In genomic region chr1:206933333-206933945, GRCh38 we compare ENCODE assay signal across 8 cellular contexts. TPM values are rescaled to one million over a fixed set of nuclear protein-coding genes. Genes with fewer than 3 reads are reported as not detected.
DNase-seq lines count a peak whose midpoint lies in the region; ATAC-seq and TF ChIP-seq lines count a peak whose summit lies in the region.

No MANE protein-coding gene starts in this region.

- no peaks in the 10 kb centered on the region for H3K27me3 Mint-ChIP-seq in activated CD4-positive, alpha-beta T cell treated with anti-CD3 and anti-CD28 coated beads for 36 hours

- H2BK120ac ChIP-seq in neuronal stem cell (ENCODE audit: low read depth, low read length), result no peak overlapping the region

- peak overlapping the region in 1 of 11 experiments; percentile 15; a peak in 1 of 22 replicates for H3K9ac ChIP-seq in BLaER1 treated with 17β-estradiol and CSF1 and Interleukin-3, amounts not matched to agents 10 nM and 100 nM
- no peak overlapping the region for H3K9ac ChIP-seq in neuronal stem cell (ENCODE audit: low read depth, low read length, poor library complexity)

- no CpG with 5 or more reads among the region's 8 CpGs for WGBS in neuronal stem cell (ENCODE audit: extremely low coverage in 2 of 2, insufficient read length in 2 of 2, insufficient replicate concordance in 1 of 2), 2 donors

- H3K27ac Mint-ChIP-seq in activated CD4-positive, alpha-beta T cell treated with anti-CD3 and anti-CD28 coated beads for 36 hours, result no peak overlapping the region

- H3K4me3 ChIP-seq in BLaER1 treated with 17β-estradiol and CSF1 and Interleukin-3, amounts not matched to agents 10 nM and 100 nM, result no peak overlapping the region
- no peak overlapping the region for H3K4me3 ChIP-seq in effector memory CD4-positive, alpha-beta T cell (ENCODE audit: insufficient read depth, low read depth, low read length, poor library complexity, severe bottlenecking)
- H3K4me3 ChIP-seq in retinal pigment epithelial cell (ENCODE audit: low read length), result no peak overlapping the region
- no peak overlapping the region for H3K4me3 ChIP-seq in neuronal stem cell (ENCODE audit: low read length in 2 of 2)

- H3K27ac ChIP-seq in BLaER1 treated with 17β-estradiol and CSF1 and Interleukin-3, amounts not matched to agents 10 nM and 100 nM, result peak overlapping the region in 2 of 11 experiments; percentile 4 to 84; a peak in 1 of 22 replicates
- H3K27ac ChIP-seq in effector memory CD4-positive, alpha-beta T cell (ENCODE audit: insufficient read depth, low read length, poor library complexity, severe bottlenecking), result no peak overlapping the region
- H3K27ac ChIP-seq in neuronal stem cell (replicated peaks; ENCODE audit: low read length), result no peak overlapping the region

- H2AK5ac ChIP-seq in neuronal stem cell (ENCODE audit: low read depth, low read length), result no peak overlapping the region

- H3K9me3 ChIP-seq in BLaER1 treated with 17β-estradiol and CSF1 and Interleukin-3, amounts not matched to agents 10 nM and 100 nM (replicated peaks in 1 of 11), result no peaks in the 10 kb centered on the region
- H3K9me3 ChIP-seq in effector memory CD4-positive, alpha-beta T cell (ENCODE audit: control insufficient read depth, low read length), result no peaks in the 10 kb centered on the region
- H3K9me3 ChIP-seq in neuronal stem cell (replicated peaks in 1 of 2; ENCODE audit: control insufficient read depth in 2 of 2, insufficient read depth in 1 of 2, low read depth in 1 of 2, low read length in 2 of 2), result no peaks in the 10 kb centered on the region

- H2BK15ac ChIP-seq in neuronal stem cell (ENCODE audit: low read length), result no peak overlapping the region

- no peak overlapping the region for H2AFZ ChIP-seq in neuronal stem cell (ENCODE audit: low read length)

- no peak overlapping the region for H4K91ac ChIP-seq in neuronal stem cell (ENCODE audit: low read depth, low read length, poor library complexity)

- intact Hi-C loops in activated CD4-positive, alpha-beta T cell treated with anti-CD3 and anti-CD28 coated beads for 36 hours (cut with DNase I, micrococcal nuclease), result loop anchor here in 1 of 2 experiments (1.0 to 5.0 kb wide), 3 partner anchors 20 to 569 kb away; partner anchors contain the start of gene IL20

- no peaks in the 10 kb centered on the region for H4K20me1 ChIP-seq in BLaER1 treated with 17β-estradiol and CSF1 and Interleukin-3, amounts not matched to agents 10 nM and 100 nM

- peaks cover 28 to 60% (median 48%) of the 10 kb centered on the region in 10 experiments for H3K4me1 ChIP-seq in BLaER1 treated with 17β-estradiol and CSF1 and Interleukin-3, amounts not matched to agents 10 nM and 100 nM
- peaks cover 18% of the 10 kb centered on the region for H3K4me1 ChIP-seq in effector memory CD4-positive, alpha-beta T cell (ENCODE audit: control insufficient read depth, insufficient read depth, low read length, poor library complexity, severe bottlenecking)
- no peaks in the 10 kb centered on the region for H3K4me1 ChIP-seq in neuronal stem cell (ENCODE audit: control insufficient read depth in 2 of 2, insufficient read depth in 1 of 2, low read depth in 1 of 2, low read length in 2 of 2)

- no peak overlapping the region for H3K18ac ChIP-seq in neuronal stem cell (ENCODE audit: low read length)

- H3K9me3 Mint-ChIP-seq in activated CD4-positive, alpha-beta T cell treated with anti-CD3 and anti-CD28 coated beads for 36 hours (ENCODE audit: low read depth), result no peaks in the 10 kb centered on the region

- H3K4me3 Mint-ChIP-seq in activated CD4-positive, alpha-beta T cell treated with anti-CD3 and anti-CD28 coated beads for 36 hours, result no peak overlapping the region

- peaks cover 35% of the 10 kb centered on the region for H3K4me1 Mint-ChIP-seq in activated CD4-positive, alpha-beta T cell treated with anti-CD3 and anti-CD28 coated beads for 36 hours

- TF ChIP-seq CTCF in retinal pigment epithelial cell (conservative IDR thresholded peaks at IDR 0.05; ENCODE audit: low read depth, low read length), result peak; percentile 66

- H3K27me3 ChIP-seq in BLaER1 treated with 17β-estradiol and CSF1 and Interleukin-3, amounts not matched to agents 10 nM and 100 nM, result no peaks in the 10 kb centered on the region
- no peaks in the 10 kb centered on the region for H3K27me3 ChIP-seq in effector memory CD4-positive, alpha-beta T cell (replicated peaks; ENCODE audit: control insufficient read depth, insufficient read depth, low read length, poor library complexity, severe bottlenecking)
- no peaks in the 10 kb centered on the region for H3K27me3 ChIP-seq in neuronal stem cell (ENCODE audit: control insufficient read depth in 3 of 3, insufficient read depth in 3 of 3, low read depth in 1 of 3, low read length in 3 of 3)

- H3K36me3 Mint-ChIP-seq in activated CD4-positive, alpha-beta T cell treated with anti-CD3 and anti-CD28 coated beads for 36 hours (ENCODE audit: low read depth), result no peaks in the 10 kb centered on the region

- peak; percentile 35 for DNase-seq in HT-29 (ENCODE audit: low spot score)
- peak; percentile 84 for DNase-seq in activated CD4-positive, alpha-beta T cell treated with anti-CD3 and anti-CD28 coated beads for 36 hours
- DNase-seq in effector memory CD4-positive, alpha-beta T cell, result peak; percentile 37 to 63 (median 48)
- DNase-seq in retinal pigment epithelial cell (ENCODE audit: low read depth), result no peak
- DNase-seq in neuronal stem cell (ENCODE audit: low spot score), result no peak
- no peak for DNase-seq in NCI-H2227 treated with DMSO at 0.1 percent for 48 hours (lab: John Stamatoyannopoulos, UW)
- no peak for DNase-seq in DMS114 treated with DMSO at 0.1 percent for 48 hours (lab: John Stamatoyannopoulos, UW; ENCODE audit: unreplicated experiment)

- H2BK5ac ChIP-seq in neuronal stem cell (ENCODE audit: low read length), result no peak overlapping the region

- H3K23ac ChIP-seq in neuronal stem cell (ENCODE audit: low read depth, low read length, poor library complexity), result no peak overlapping the region

- H3K36me3 ChIP-seq in BLaER1 treated with 17β-estradiol and CSF1 and Interleukin-3, amounts not matched to agents 10 nM and 100 nM, result no peaks in the 10 kb centered on the region
- H3K36me3 ChIP-seq in effector memory CD4-positive, alpha-beta T cell (ENCODE audit: control insufficient read depth, insufficient read depth, low read length), result no peaks in the 10 kb centered on the region
- H3K36me3 ChIP-seq in neuronal stem cell (replicated peaks in 1 of 2; ENCODE audit: control insufficient read depth in 2 of 2, insufficient read depth in 2 of 2, low read length in 2 of 2), result no peaks in the 10 kb centered on the region

- H3K4me2 ChIP-seq in BLaER1 treated with 17β-estradiol and CSF1 and Interleukin-3, amounts not matched to agents 10 nM and 100 nM, result peak overlapping the region in 6 of 11 experiments; percentile 13 to 88 (median 84); a peak in 7 of 22 replicates
- H3K4me2 ChIP-seq in neuronal stem cell (ENCODE audit: insufficient read depth, low read length, poor library complexity, severe bottlenecking), result no peak overlapping the region

- H4K8ac ChIP-seq in neuronal stem cell (ENCODE audit: low read depth, low read length), result no peak overlapping the region

- H2BK12ac ChIP-seq in neuronal stem cell (ENCODE audit: low read length), result no peak overlapping the region

- H3K4ac ChIP-seq in neuronal stem cell (ENCODE audit: low read length), result no peak overlapping the region

- H3K79me1 ChIP-seq in neuronal stem cell (ENCODE audit: low read depth, low read length), result no peaks in the 10 kb centered on the region

- CTCF ChIA-PET in activated CD4-positive, alpha-beta T cell treated with anti-CD3 and anti-CD28 coated beads for 36 hours (lab: Charles Lee), result interaction anchor here (0.6 to 12.7 kb wide), 36 partner anchors 8 to 879 kb away, joined by 3 to 200 read pairs (median 4); partner anchors contain the start of genes FCMR and PIGR

- no peak overlapping the region for H3K14ac ChIP-seq in neuronal stem cell (ENCODE audit: low read length)

- peak; percentile 55 for ATAC-seq in activated CD4-positive, alpha-beta T cell treated with anti-CD3 and anti-CD28 coated beads for 36 hours

- POLR2A ChIA-PET in activated CD4-positive, alpha-beta T cell treated with anti-CD3 and anti-CD28 coated beads for 36 hours (lab: Charles Lee), result interaction anchor here (1.2 kb wide), 1 partner anchor 199 kb away, joined by 3 read pairs; no protein-coding TSS in a partner anchor

RNA-seq across cellular contexts. Expression of gene FCMR, which starts 11.7 kb away (rescaled TPM):
- total RNA-seq in HT-29 (2014; rRNA removed; shearing (Covaris generic)), result 0.08 and 3.2 TPM in 2 replicates
- total RNA-seq in activated CD4-positive, alpha-beta T cell treated with anti-CD3 and anti-CD28 coated beads for 36 hours, result 10 to 100 TPM; 41.6 to 49.3 TPM
- not detected for polyA plus RNA-seq in neuronal stem cell (2013, experiment 1 of 2)
- 0.03 TPM for polyA plus RNA-seq in neuronal stem cell (2013, experiment 2 of 2)

RNA-seq across cellular contexts. Expression of gene PIGR, which starts 12.8 kb away (rescaled TPM):
- 1.4 and 1.5 TPM in 2 replicates for total RNA-seq in HT-29 (2014; rRNA removed; shearing (Covaris generic))
- under 1 TPM; 0.07 to 0.54 TPM for total RNA-seq in activated CD4-positive, alpha-beta T cell treated with anti-CD3 and anti-CD28 coated beads for 36 hours
- polyA plus RNA-seq in neuronal stem cell (2013, experiment 1 of 2), result not detected
- not detected for polyA plus RNA-seq in neuronal stem cell (2013, experiment 2 of 2)

RNA-seq across cellular contexts. Expression of gene IL24, which starts 36.2 kb away (rescaled TPM):
- not detected in 2 replicates for total RNA-seq in HT-29 (2014; rRNA removed; shearing (Covaris generic))
- 10 to 100 TPM in 1 of 2 experiments, 1 to 10 TPM in 1; 10.0 to 10.7 TPM for total RNA-seq in activated CD4-positive, alpha-beta T cell treated with anti-CD3 and anti-CD28 coated beads for 36 hours
- not detected for polyA plus RNA-seq in neuronal stem cell (2013, experiment 1 of 2)
- not detected for polyA plus RNA-seq in neuronal stem cell (2013, experiment 2 of 2)

RNA-seq across cellular contexts. Expression of gene FCAMR, which starts 36.8 kb away (rescaled TPM):
- 0.03 and 0.18 TPM in 2 replicates for total RNA-seq in HT-29 (2014; rRNA removed; shearing (Covaris generic))
- not detected for total RNA-seq in activated CD4-positive, alpha-beta T cell treated with anti-CD3 and anti-CD28 coated beads for 36 hours
- not detected for polyA plus RNA-seq in neuronal stem cell (2013, experiment 1 of 2)
- not detected for polyA plus RNA-seq in neuronal stem cell (2013, experiment 2 of 2)

Comparison
In these comparisons a context has a peak if more than half of its experiments do, and no peak if none do; other contexts are left out.
1. DNase-seq: peak in HT-29 (single experiment), activated CD4-positive, alpha-beta T cell treated with anti-CD3 and anti-CD28 coated beads for 36 hours (single experiment) and effector memory CD4-positive, alpha-beta T cell (3 of 3); none in retinal pigment epithelial cell (single experiment), neuronal stem cell (single experiment), NCI-H2227 treated with DMSO at 0.1 percent for 48 hours (single experiment) and DMS114 treated with DMSO at 0.1 percent for 48 hours (single experiment).
2. RNA of gene FCMR, which starts 11.7 kb away (total RNA-seq): 41.6 to 49.3 TPM in activated CD4-positive, alpha-beta T cell treated with anti-CD3 and anti-CD28 coated beads for 36 hours; 0.08 to 3.2 TPM in HT-29; every median in the first group is over 10 times any median in the second.
3. RNA of gene IL24, which starts 36.2 kb away (total RNA-seq): 10.0 to 10.7 TPM in activated CD4-positive, alpha-beta T cell treated with anti-CD3 and anti-CD28 coated beads for 36 hours; not detected in HT-29; every median in the first group is over 10 times any median in the second.